In the genomic region with DNA sequence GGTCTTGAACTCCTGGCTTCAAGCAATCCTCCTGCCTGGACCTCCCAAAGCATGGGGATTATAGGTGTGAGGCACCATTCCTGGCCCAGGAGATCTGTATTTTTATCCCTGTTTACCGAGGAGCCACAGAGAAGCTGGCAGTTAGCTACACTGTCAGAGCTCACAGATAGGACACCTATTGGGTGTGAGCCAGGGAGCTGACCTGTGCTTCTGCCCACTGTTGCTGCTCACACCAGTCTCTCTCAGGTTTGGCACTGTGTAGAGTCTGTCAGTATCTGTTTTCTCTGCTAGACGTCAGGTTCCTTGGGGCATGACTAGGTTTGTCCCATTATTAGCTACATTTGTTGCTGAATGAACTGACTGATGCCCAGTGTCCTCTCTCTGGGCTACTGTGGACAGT, we compare ENCODE assay signal across 31 cellular contexts. TPM values are rescaled to one million over a fixed set of nuclear protein-coding genes. Genes with fewer than 3 reads are reported as not detected.
DNase-seq lines count a peak whose midpoint lies in the region; ATAC-seq and TF ChIP-seq lines count a peak whose summit lies in the region.
"Had no signal": no experiment of that assay in that cellular context is flagged by ENCODE, and none has a peak within 500 bp of the region (broad histone marks: within the 10 kb centered on the region; RNA-seq: fewer than 3 reads in every experiment).

No MANE protein-coding gene starts in this region.

- peaks cover 28% of the 10 kb centered on the region for H3K36me3 Mint-ChIP-seq in stimulated activated naive CD8-positive, alpha-beta T cell treated with anti-CD3 and anti-CD28 coated beads, Interleukin-15, Interleukin-2, amounts not matched to agents 100 ng/mL and 50 ng/mL, for 24 hours (ENCODE audit: low read depth)
- peaks cover 15% of the 10 kb centered on the region for H3K36me3 Mint-ChIP-seq in central memory CD8-positive, alpha-beta T cell (ENCODE audit: insufficient read depth)

- ATAC-seq in stimulated activated naive CD8-positive, alpha-beta T cell treated with anti-CD3 and anti-CD28 coated beads, Interleukin-15, Interleukin-2, amounts not matched to agents 100 U/mL and 50 U/mL, for 24 hours = no peak
- ATAC-seq in central memory CD8-positive, alpha-beta T cell (replicated peaks; ENCODE audit: extremely low read depth, poor library complexity, severe bottlenecking) = no peak
- ATAC-seq in right lobe of liver (peak; percentile 81 to 90 (median 85)), HG02884 (IDR thresholded peaks at IDR 0.05; ENCODE audit: unreplicated experiment) (no peak)
- ATAC-seq: esophagus mucosa had no signal

- H3K27me3 ChIP-seq in right lobe of liver = no peaks in the 10 kb centered on the region
- H3K27me3 ChIP-seq: BLaER1, brain microvascular endothelial cell, SJSA1 had no signal

- H3K9me3 ChIP-seq in right lobe of liver = no peaks in the 10 kb centered on the region
- H3K9me3 ChIP-seq: BLaER1, HAP-1, SJSA1 had no signal

- peaks cover 0 to 3% (median 0%) of the 10 kb centered on the region in 4 donors for H3K36me3 ChIP-seq in right lobe of liver

- no peak for TF ChIP-seq POLR2A in right lobe of liver (IDR thresholded peaks at IDR 0.05)

- H3K27me3 Mint-ChIP-seq in stimulated activated naive CD8-positive, alpha-beta T cell treated with anti-CD3 and anti-CD28 coated beads, Interleukin-15, Interleukin-2, amounts not matched to agents 100 ng/mL and 50 ng/mL, for 24 hours = no peaks in the 10 kb centered on the region
- no peaks in the 10 kb centered on the region for H3K27me3 Mint-ChIP-seq in central memory CD8-positive, alpha-beta T cell
- H3K27me3 Mint-ChIP-seq: activated CD4-positive, alpha-beta memory T cell treated with anti-CD3 and anti-CD28 coated beads for 36 hours; progenitor cell of endocrine pancreas had no signal

- 20% methylated on average over 1 of the region's 2 CpGs for WGBS in right lobe of liver (ENCODE audit: insufficient coverage, low coverage, low lambda C conversion rate, missing lambda C conversion rate)

- H3K4me3 Mint-ChIP-seq in stimulated activated naive CD8-positive, alpha-beta T cell treated with anti-CD3 and anti-CD28 coated beads, Interleukin-15, Interleukin-2, amounts not matched to agents 100 ng/mL and 50 ng/mL, for 24 hours = no peak overlapping the region
- no peak overlapping the region for H3K4me3 Mint-ChIP-seq in central memory CD8-positive, alpha-beta T cell
- H3K4me3 Mint-ChIP-seq: activated CD4-positive, alpha-beta memory T cell treated with anti-CD3 and anti-CD28 coated beads for 36 hours; endodermal cell had no signal

- H3K9me3 Mint-ChIP-seq in stimulated activated naive CD8-positive, alpha-beta T cell treated with anti-CD3 and anti-CD28 coated beads, Interleukin-15, Interleukin-2, amounts not matched to agents 100 ng/mL and 50 ng/mL, for 24 hours = no peaks in the 10 kb centered on the region
- no peaks in the 10 kb centered on the region for H3K9me3 Mint-ChIP-seq in central memory CD8-positive, alpha-beta T cell
- H3K9me3 Mint-ChIP-seq: activated CD4-positive, alpha-beta memory T cell treated with anti-CD3 and anti-CD28 coated beads for 36 hours; endodermal cell had no signal

- H3K27ac Mint-ChIP-seq in stimulated activated naive CD8-positive, alpha-beta T cell treated with anti-CD3 and anti-CD28 coated beads, Interleukin-15, Interleukin-2, amounts not matched to agents 100 ng/mL and 50 ng/mL, for 24 hours = peak overlapping the region; percentile 87
- H3K27ac Mint-ChIP-seq in central memory CD8-positive, alpha-beta T cell (ENCODE audit: low read depth) = peak overlapping the region; percentile 55
- H3K27ac Mint-ChIP-seq: endodermal cell, progenitor cell of endocrine pancreas had no signal

- H3K27ac ChIP-seq in right lobe of liver = no peak overlapping the region
- H3K27ac ChIP-seq: BLaER1, brain microvascular endothelial cell, coronary artery, SJSA1 had no signal

- H3K4me1 ChIP-seq in right lobe of liver = peaks cover 0 to 34% (median 10%) of the 10 kb centered on the region in 4 donors
- H3K4me1 ChIP-seq: HAP-1, SJSA1 had no signal

- H3K4me1 Mint-ChIP-seq in stimulated activated naive CD8-positive, alpha-beta T cell treated with anti-CD3 and anti-CD28 coated beads, Interleukin-15, Interleukin-2, amounts not matched to agents 100 ng/mL and 50 ng/mL, for 24 hours (ENCODE audit: low read depth) = peaks cover 46% of the 10 kb centered on the region
- H3K4me1 Mint-ChIP-seq in central memory CD8-positive, alpha-beta T cell = peaks cover 55% of the 10 kb centered on the region

- intact Hi-C loops in right lobe of liver (cut with DNase I) = no loop called here

- TF ChIP-seq CTCF in right lobe of liver (IDR thresholded peaks at IDR 0.05) = peak in 1 of 4 donors; percentile 13

- H3K4me3 ChIP-seq in right lobe of liver = no peak overlapping the region
- H3K4me3 ChIP-seq: BLaER1, coronary artery, HAP-1, SJSA1 had no signal

- DNase-seq in stimulated activated naive CD8-positive, alpha-beta T cell treated with anti-CD3 and anti-CD28 coated beads, Interleukin-15, Interleukin-2, amounts not matched to agents 100 U/mL and 50 U/mL, for 24 hours = no peak
- DNase-seq in central memory CD8-positive, alpha-beta T cell (ENCODE audit: low spot score in 2 of 2) = no peak
- DNase-seq in right lobe of liver = peak in 2 of 3 donors; percentile 37 to 75
- DNase-seq in kidney glomerular epithelial cell (lab: John Stamatoyannopoulos, UW) = no peak
- no peak for DNase-seq in activated naive CD4-positive, alpha-beta T cell (lab: John Stamatoyannopoulos, UW)
- no peak for DNase-seq in activated naive CD4-positive, alpha-beta T cell treated with anti-CD3 and anti-CD28 coated beads, Interleukin-2, amount 50 U/mL, for 16 hours
- DNase-seq: activated CD4-positive, alpha-beta memory T cell treated with anti-CD3 and anti-CD28 coated beads for 36 hours; activated gamma-delta T cell treated with Interleukin-2 at 50 U/mL for 16 hours; activated T-cell treated with anti-CD3 and anti-CD28 coated beads for 4 hours; amniotic stem cell; brain microvascular endothelial cell; DMS79; endodermal cell; foreskin fibroblast; KG1; left cardiac atrium; mesendoderm; MV-4-11; NCI-H146; NCI-H446 treated with DMSO at 0.1 percent for 48 hours; NCI-H82; T-helper 1 cell; trophoblast cell had no signal

RNA-seq across cellular contexts. Expression of a gene that starts 17.5 kb away (rescaled TPM):
- total RNA-seq in right lobe of liver = 10 to 100 TPM; 38.3 to 80.3 (median 54.4) TPM

RNA-seq across cellular contexts. Expression of a gene that starts 33.8 kb away (rescaled TPM):
- total RNA-seq in right lobe of liver = 1 to 10 TPM in 5 of 6 experiments, under 1 TPM in 1; 0.98 to 4.1 (median 1.9) TPM

RNA-seq across cellular contexts. Expression of a gene that starts 53.1 kb away (rescaled TPM):
- total RNA-seq in right lobe of liver = 100 to 1,000 TPM; 154 to 181 (median 161) TPM

Comparison
In these comparisons a context has a peak if more than half of its experiments do, and no peak if none do; other contexts are left out.
1. ATAC-seq: peak in right lobe of liver (4 of 4); none in stimulated activated naive CD8-positive, alpha-beta T cell treated with anti-CD3 and anti-CD28 coated beads, Interleukin-15, Interleukin-2, amounts not matched to agents 100 U/mL and 50 U/mL, for 24 hours (single experiment), central memory CD8-positive, alpha-beta T cell (single experiment) and HG02884 (single experiment).
2. DNase-seq: peak in right lobe of liver (2 of 3); none in stimulated activated naive CD8-positive, alpha-beta T cell treated with anti-CD3 and anti-CD28 coated beads, Interleukin-15, Interleukin-2, amounts not matched to agents 100 U/mL and 50 U/mL, for 24 hours (single experiment), central memory CD8-positive, alpha-beta T cell (0 of 2), kidney glomerular epithelial cell (single experiment), activated naive CD4-positive, alpha-beta T cell (0 of 4) and activated naive CD4-positive, alpha-beta T cell treated with anti-CD3 and anti-CD28 coated beads, Interleukin-2, amount 50 U/mL, for 16 hours (single experiment).